In the genomic region with DNA sequence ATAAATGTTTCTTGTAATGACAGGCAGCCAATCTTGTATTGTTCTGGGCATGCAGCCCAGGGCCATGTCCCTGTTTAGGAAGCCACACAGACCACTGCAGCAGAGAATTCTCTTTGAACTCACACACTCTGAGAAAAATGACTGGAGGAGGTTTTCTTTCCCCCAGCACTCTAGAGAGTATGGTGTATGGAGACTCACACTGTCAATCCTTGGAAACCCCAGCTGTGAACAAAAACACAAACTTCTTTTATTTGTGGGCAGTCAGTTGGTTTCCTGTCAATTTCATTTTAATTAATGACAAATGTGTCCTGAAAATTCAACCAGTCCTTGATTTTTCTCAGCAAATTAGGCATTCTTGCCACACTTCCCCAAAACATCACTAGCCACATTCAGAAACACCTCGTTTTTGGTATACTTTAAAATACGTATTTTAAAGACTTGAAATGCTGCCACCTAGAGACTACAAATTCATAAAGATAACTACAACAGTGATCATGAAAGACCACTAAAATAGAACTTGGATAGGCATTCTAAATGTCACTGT, we compare ENCODE assay signal across 10 cellular contexts.
DNase-seq lines count a peak whose midpoint lies in the region; ATAC-seq and TF ChIP-seq lines count a peak whose summit lies in the region.
"Had no signal": no experiment of that assay in that cellular context is flagged by ENCODE, and none has a peak within 500 bp of the region (broad histone marks: within the 10 kb centered on the region; RNA-seq: fewer than 3 reads in every experiment).

No MANE protein-coding gene starts in this region.

- peak in 2 of 3 experiments; percentile 12 to 58 for DNase-seq in NCI-H1417 (lab: John Stamatoyannopoulos, UW)
- DNase-seq in NCI-H1417 treated with DMSO at 0.1 percent for 48 hours (lab: John Stamatoyannopoulos, UW) = no peak
- peak; percentile 37 for DNase-seq in NAMALWA (ENCODE audit: low spot score)
- DNase-seq in astrocyte of the spinal cord (ENCODE audit: low read depth, low spot score) = peak; percentile 11
- DNase-seq in pons (ENCODE audit: low spot score) = peak; percentile 45
- no peak for DNase-seq in activated CD4-positive, CD25-positive, alpha-beta regulatory T cell (lab: John Stamatoyannopoulos, UW)
- no peak for DNase-seq in RWPE1 (ENCODE audit: low spot score)
- DNase-seq: activated T-cell treated with anti-CD3 and anti-CD28 coated beads, Interleukin-2, amount 50 U/mL, for 24 hours had no signal

- no peak for ATAC-seq in HG03108 (IDR thresholded peaks at IDR 0.05; ENCODE audit: unreplicated experiment)

- TF ChIP-seq CTCF in astrocyte of the spinal cord (IDR thresholded peaks at IDR 0.05; ENCODE audit: low read depth, low read length) = no peak
- no peak for TF ChIP-seq CTCF in RWPE1 (conservative IDR thresholded peaks at IDR 0.05; ENCODE audit: low read depth)

- no peak overlapping the region for H3K27ac ChIP-seq in RWPE1
- H3K27ac ChIP-seq: skin epidermis had no signal

- no peak overlapping the region for H3K4me3 ChIP-seq in astrocyte of the spinal cord (ENCODE audit: low read depth, low read length)
- H3K4me3 ChIP-seq: skin epidermis had no signal

- POLR2A ChIA-PET in RWPE1 (lab: Yijun Ruan, JAX; ENCODE audit: low non-redundant PET) = no interaction called here

- CTCF ChIA-PET in RWPE1 (lab: Yijun Ruan, JAX) = interaction anchor here (0.5 kb wide), 1 partner anchor 309 kb away, joined by 6 read pairs; no protein-coding TSS in a partner anchor

- in situ Hi-C loops in astrocyte of the spinal cord (cut with HindIII; ENCODE audit: low sequenced_read_pairs) = no loop called here

Comparison
In these comparisons a context has a peak if more than half of its experiments do, and no peak if none do; other contexts are left out.
1. DNase-seq: peak in NCI-H1417 (2 of 3), NAMALWA (single experiment), astrocyte of the spinal cord (single experiment) and pons (single experiment); none in NCI-H1417 treated with DMSO at 0.1 percent for 48 hours (single experiment), activated CD4-positive, CD25-positive, alpha-beta regulatory T cell (0 of 4) and RWPE1 (single experiment).